In the genomic region with DNA sequence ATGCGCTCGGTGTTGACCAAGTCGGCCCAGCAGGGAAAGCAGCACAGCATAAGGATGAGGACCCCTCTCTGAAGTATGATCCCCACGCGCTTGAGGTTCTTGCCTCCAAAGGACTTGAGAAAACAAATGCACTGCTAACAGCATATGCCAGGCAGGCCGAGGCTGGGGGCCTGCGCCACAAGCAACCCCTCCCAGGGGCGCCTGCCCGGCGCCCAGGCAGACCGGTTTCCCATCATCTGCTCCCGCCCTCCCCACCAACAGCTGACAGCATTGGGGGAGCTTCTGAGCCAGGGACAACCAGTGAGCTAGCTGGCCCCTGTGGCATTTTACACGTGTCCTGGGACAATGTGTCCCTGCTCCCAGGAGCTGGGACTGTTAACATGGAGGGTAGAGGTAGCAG, we compare ENCODE assay signal across 4 cellular contexts. TPM values are rescaled to one million over a fixed set of nuclear protein-coding genes. Genes with fewer than 3 reads are reported as not detected.
"Had no signal": no experiment of that assay in that cellular context is flagged by ENCODE, and none has a peak within 500 bp of the region (broad histone marks: within the 10 kb centered on the region; RNA-seq: fewer than 3 reads in every experiment).

No MANE protein-coding gene starts in this region.

RNA-seq across cellular contexts. Expression of gene SLC47A1, which starts 48.5 kb away (rescaled TPM):
- total RNA-seq: naive thymus-derived CD8-positive, alpha-beta T cell; natural killer cell treated with Interleukin-12 subunit alpha and Interleukin-12 subunit beta and Interleukin-15 and Interleukin-18, amount 100 ng/mL, for 72 hours had no signal
- polyA plus RNA-seq: neural cell, smooth muscle cell had no signal
